Comparison of ENCODE assay signal across 8 cellular contexts in genomic region chr19:34678421-34678820, GRCh38. TPM values are rescaled to one million over a fixed set of nuclear protein-coding genes. Genes with fewer than 3 reads are reported as not detected.
DNase-seq lines count a peak whose midpoint lies in the region; ATAC-seq, FAIRE-seq and TF ChIP-seq lines count a peak whose summit lies in the region.

No MANE protein-coding gene starts in this region.

- H3K27me3 ChIP-seq in keratinocyte (ENCODE audit: control insufficient read depth, extremely low read depth, insufficient read depth, low read length) (no peaks in the 10 kb centered on the region), testis (no peaks in the 10 kb centered on the region)

- 31 to 48% methylated on average over 10 of the region's 10 CpGs for WGBS in testis, 2 donors

- peaks cover 9% of the 10 kb centered on the region for H3K4me1 ChIP-seq in keratinocyte (ENCODE audit: control insufficient read depth, extremely low read depth, insufficient read depth, low read length)
- H3K4me1 ChIP-seq in testis, result no peaks in the 10 kb centered on the region

- no peak for DNase-seq in activated CD4-positive, alpha-beta T cell treated with anti-CD3 and anti-CD28 coated beads, Interleukin-2, amount 10 ng/mL, durations not matched to agents 7 days and 5 days
- no peak for DNase-seq in activated CD4-positive, alpha-beta T cell treated with anti-CD3 and anti-CD28 coated beads, Interleukin-2, amount 50 U/mL, for 4 hours
- DNase-seq in keratinocyte (ENCODE audit: low read depth, low spot score) (no peak), testis (no peak), GM03348 (ENCODE audit: low spot score) (no peak)

- H3K27ac ChIP-seq in keratinocyte (ENCODE audit: control insufficient read depth, insufficient read depth, low read length) (no peak overlapping the region), testis (peak overlapping the region in 1 of 2 donors; percentile 95)

- H3K36me3 ChIP-seq in keratinocyte (ENCODE audit: control insufficient read depth in 2 of 2, extremely low read depth in 1 of 2, insufficient read depth in 2 of 2, low read length in 2 of 2) (peaks cover 8 to 22% of the 10 kb centered on the region in 2 experiments), testis (ENCODE audit: low read depth, missing control alignments) (no peaks in the 10 kb centered on the region)

- H3K4me2 ChIP-seq in keratinocyte (ENCODE audit: control insufficient read depth, extremely low read depth, insufficient read depth, low read depth, low read length), result peak overlapping the region; percentile 86

- H3K9me3 Mint-ChIP-seq in activated CD4-positive, alpha-beta T cell treated with anti-CD3 and anti-CD28 coated beads, Interleukin-2, amount 10 ng/mL, durations not matched to agents 7 days and 5 days, result peaks cover 30% of the 10 kb centered on the region
- peaks cover 15% of the 10 kb centered on the region for H3K9me3 Mint-ChIP-seq in activated T-helper 17 cell treated with anti-CD3 and anti-CD28 coated beads, Interleukin-2, amount 50 U/mL, for 72 hours

- H3K27ac Mint-ChIP-seq in activated CD4-positive, alpha-beta T cell treated with anti-CD3 and anti-CD28 coated beads, Interleukin-2, amount 10 ng/mL, durations not matched to agents 7 days and 5 days, result peak overlapping the region; percentile 85
- peak overlapping the region; percentile 96 for H3K27ac Mint-ChIP-seq in activated T-helper 17 cell treated with anti-CD3 and anti-CD28 coated beads, Interleukin-2, amount 50 U/mL, for 72 hours

- CTCF ChIA-PET in activated CD4-positive, alpha-beta T cell treated with anti-CD3 and anti-CD28 coated beads, Interleukin-2, amount 10 ng/mL, durations not matched to agents 7 days and 5 days (lab: Charles Lee), result interaction anchor here (0.9 to 2.0 kb wide), 4 partner anchors 10 to 1518 kb away, joined by 3 to 10 read pairs (median 6); partner anchors contain the start of gene ZNF181

- H3K36me3 Mint-ChIP-seq in activated CD4-positive, alpha-beta T cell treated with anti-CD3 and anti-CD28 coated beads, Interleukin-2, amount 10 ng/mL, durations not matched to agents 7 days and 5 days (ENCODE audit: low read depth), result peaks cover 63% of the 10 kb centered on the region
- H3K36me3 Mint-ChIP-seq in activated T-helper 17 cell treated with anti-CD3 and anti-CD28 coated beads, Interleukin-2, amount 50 U/mL, for 72 hours (ENCODE audit: low read depth), result peaks cover 68% of the 10 kb centered on the region

- TF ChIP-seq POLR2A in testis (IDR thresholded peaks at IDR 0.05), result no peak

- POLR2A ChIA-PET in activated CD4-positive, alpha-beta T cell treated with anti-CD3 and anti-CD28 coated beads, Interleukin-2, amount 10 ng/mL, durations not matched to agents 7 days and 5 days (lab: Charles Lee), result interaction anchor here (1.4 kb wide), 1 partner anchor 55 kb away, joined by 4 read pairs; the partner anchor contains the start of gene ZNF181

- H3K9me1 ChIP-seq in keratinocyte (ENCODE audit: control insufficient read depth, extremely low read depth, insufficient read depth, low read length), result no peaks in the 10 kb centered on the region

- peaks cover 5% of the 10 kb centered on the region for H3K9me3 ChIP-seq in keratinocyte (ENCODE audit: control insufficient read depth, low read depth, low read length)
- H3K9me3 ChIP-seq in testis, result no peaks in the 10 kb centered on the region

- peak overlapping the region; percentile 84 for H3K4me3 Mint-ChIP-seq in activated CD4-positive, alpha-beta T cell treated with anti-CD3 and anti-CD28 coated beads, Interleukin-2, amount 10 ng/mL, durations not matched to agents 7 days and 5 days
- H3K4me3 Mint-ChIP-seq in activated T-helper 17 cell treated with anti-CD3 and anti-CD28 coated beads, Interleukin-2, amount 50 U/mL, for 72 hours, result peak overlapping the region; percentile 89

- intact Hi-C loops in testis (cut with DNase I; ENCODE audit: low total_unique reads), result loop anchor here (5.0 kb wide), 1 partner anchor 54 kb away; the partner anchor contains the start of gene ZNF181

- no peak overlapping the region for H2AFZ ChIP-seq in keratinocyte (ENCODE audit: control insufficient read depth, low read length)

- peak overlapping the region; percentile 92 for H3K9ac ChIP-seq in keratinocyte (ENCODE audit: control insufficient read depth, extremely low read depth, insufficient read depth, low read length)

- H3K4me3 ChIP-seq in keratinocyte (ENCODE audit: control insufficient read depth in 2 of 3, extremely low read depth in 1 of 3, insufficient read depth in 2 of 3, low read depth in 1 of 3, low read length in 3 of 3) (peak overlapping the region; percentile 85 to 89 (median 87)), testis (peak overlapping the region; percentile 78 to 83)

- no peaks in the 10 kb centered on the region for H3K27me3 Mint-ChIP-seq in activated CD4-positive, alpha-beta T cell treated with anti-CD3 and anti-CD28 coated beads, Interleukin-2, amount 10 ng/mL, durations not matched to agents 7 days and 5 days
- no peaks in the 10 kb centered on the region for H3K27me3 Mint-ChIP-seq in activated T-helper 17 cell treated with anti-CD3 and anti-CD28 coated beads, Interleukin-2, amount 50 U/mL, for 72 hours

- no peak for FAIRE-seq in keratinocyte (lab: Jason Lieb, UNC)

- TF ChIP-seq CTCF in keratinocyte (optimal IDR thresholded peaks at IDR 0.05 in 1 of 3, IDR thresholded peaks at IDR 0.05 in 1 of 3, conservative IDR thresholded peaks at IDR 0.05 in 1 of 3; ENCODE audit: extremely low read depth in 1 of 3, insufficient read depth in 2 of 3, low read length in 3 of 3), result no peak
- TF ChIP-seq CTCF in testis (IDR thresholded peaks at IDR 0.05), result no peak

- H3K79me2 ChIP-seq in keratinocyte (ENCODE audit: control insufficient read depth, insufficient read depth, low read length), result peaks cover 14% of the 10 kb centered on the region

- ATAC-seq in activated T-helper 17 cell treated with anti-CD3 and anti-CD28 coated beads, Interleukin-2, amount 50 U/mL, for 72 hours (replicated peaks), result no peak
- ATAC-seq in HG03025 (IDR thresholded peaks at IDR 0.05; ENCODE audit: low FRiP score, unreplicated experiment), result no peak
- ATAC-seq in GM18502 (IDR thresholded peaks at IDR 0.05; ENCODE audit: poor library complexity, unreplicated experiment), result no peak

- no peaks in the 10 kb centered on the region for H4K20me1 ChIP-seq in keratinocyte (ENCODE audit: control insufficient read depth, extremely low read depth, insufficient read depth, low read length)

- dilution Hi-C loops in keratinocyte (cut with MboI; ENCODE audit: extremely low pct_ligation_motif_present, low sequenced_read_pairs), result no loop called here

- H3K4me1 Mint-ChIP-seq in activated CD4-positive, alpha-beta T cell treated with anti-CD3 and anti-CD28 coated beads, Interleukin-2, amount 10 ng/mL, durations not matched to agents 7 days and 5 days, result peaks cover 29% of the 10 kb centered on the region
- H3K4me1 Mint-ChIP-seq in activated T-helper 17 cell treated with anti-CD3 and anti-CD28 coated beads, Interleukin-2, amount 50 U/mL, for 72 hours, result peaks cover 10% of the 10 kb centered on the region

RNA-seq across cellular contexts. Expression of gene ZNF302, which starts 0.9 kb away (rescaled TPM):
- total RNA-seq in activated CD4-positive, alpha-beta T cell treated with anti-CD3 and anti-CD28 coated beads, Interleukin-2, amount 10 ng/mL, durations not matched to agents 7 days and 5 days, result 10 to 100 TPM; 23.1 to 24.3 TPM
- 10 to 100 TPM in 1 of 2 donors, 1 to 10 TPM in 1; 7.7 to 11.7 TPM for total RNA-seq in activated T-helper 17 cell treated with anti-CD3 and anti-CD28 coated beads, Interleukin-2, amount 50 U/mL, for 72 hours
- polyA plus RNA-seq in keratinocyte (6.4 to 14.1 TPM (median 13.4 TPM) in 3 replicates), testis (ENCODE audit: insufficient read depth, low read depth, low replicate concordance) (24.1 TPM)
- polyA plus RNA-seq in keratinocyte (2011; ENCODE audit: low read depth), result 2.5 TPM
- polyA plus RNA-seq in keratinocyte (2011; cell fraction: cytosol; rRNA removed), result 3.1 and 5.8 TPM in 2 replicates
- polyA plus RNA-seq in keratinocyte (2011; cell fraction: nucleus; rRNA removed), result 31.5 and 41.6 TPM in 2 replicates
- polyA plus RNA-seq in keratinocyte (2012; ENCODE audit: low replicate concordance), result 6.2 and 9.3 TPM in 2 replicates
- polyA minus RNA-seq in keratinocyte, result 1.3 to 10.2 TPM (median 8.6 TPM) in 3 replicates
- 3.1 TPM for polyA minus RNA-seq in keratinocyte (2011; cell fraction: cytosol; rRNA and poly(A)+ RNA removed)
- 7.7 and 9.4 TPM in 2 replicates for polyA minus RNA-seq in keratinocyte (2011; cell fraction: nucleus; rRNA and poly(A)+ RNA removed)
- 10 to 100 TPM; 36.7 to 50.8 TPM for total RNA-seq in testis

RNA-seq across cellular contexts. Expression of gene SCGB2B2, which starts 1.5 kb away (rescaled TPM):
- total RNA-seq in activated CD4-positive, alpha-beta T cell treated with anti-CD3 and anti-CD28 coated beads, Interleukin-2, amount 10 ng/mL, durations not matched to agents 7 days and 5 days, result under 1 TPM; 0.35 to 0.65 TPM
- total RNA-seq in activated T-helper 17 cell treated with anti-CD3 and anti-CD28 coated beads, Interleukin-2, amount 50 U/mL, for 72 hours, result under 1 TPM; 0.35 to 0.71 TPM
- 0.04 to 0.14 TPM (median 0.10 TPM) in 3 replicates for polyA plus RNA-seq in keratinocyte
- not detected for polyA plus RNA-seq in keratinocyte (2011; ENCODE audit: low read depth)
- polyA plus RNA-seq in keratinocyte (2011; cell fraction: cytosol; rRNA removed), result 0.03 TPM in 1 of 2 replicates, not detected in the other
- 0.64 and 0.84 TPM in 2 replicates for polyA plus RNA-seq in keratinocyte (2011; cell fraction: nucleus; rRNA removed)
- polyA plus RNA-seq in keratinocyte (2012; ENCODE audit: low replicate concordance), result not detected in 2 replicates
- 0.22 to 0.23 TPM in 2 of 3 replicates, not detected in the other for polyA minus RNA-seq in keratinocyte
- polyA minus RNA-seq in keratinocyte (2011; cell fraction: cytosol; rRNA and poly(A)+ RNA removed), result not detected
- polyA minus RNA-seq in keratinocyte (2011; cell fraction: nucleus; rRNA and poly(A)+ RNA removed), result 0.42 and 1.6 TPM in 2 replicates
- total RNA-seq in testis, result 1 to 10 TPM; 3.3 to 4.4 TPM
- polyA plus RNA-seq in testis (ENCODE audit: insufficient read depth, low read depth, low replicate concordance), result 1.5 TPM

RNA-seq across cellular contexts. Expression of gene ZNF181, which starts 55.6 kb away (rescaled TPM):
- total RNA-seq in activated CD4-positive, alpha-beta T cell treated with anti-CD3 and anti-CD28 coated beads, Interleukin-2, amount 10 ng/mL, durations not matched to agents 7 days and 5 days, result 1 to 10 TPM; 6.1 to 6.5 TPM
- total RNA-seq in activated T-helper 17 cell treated with anti-CD3 and anti-CD28 coated beads, Interleukin-2, amount 50 U/mL, for 72 hours, result 1 to 10 TPM; 2.4 to 2.6 TPM
- 2.9 to 4.5 TPM (median 4.0 TPM) in 3 replicates for polyA plus RNA-seq in keratinocyte
- polyA plus RNA-seq in keratinocyte (2011; ENCODE audit: low read depth), result 3.7 TPM
- polyA plus RNA-seq in keratinocyte (2011; cell fraction: cytosol; rRNA removed), result 2.0 and 2.9 TPM in 2 replicates
- 5.9 and 8.3 TPM in 2 replicates for polyA plus RNA-seq in keratinocyte (2011; cell fraction: nucleus; rRNA removed)
- polyA plus RNA-seq in keratinocyte (2012; ENCODE audit: low replicate concordance), result 2.3 and 3.0 TPM in 2 replicates
- 0.39 to 2.0 TPM (median 2.0 TPM) in 3 replicates for polyA minus RNA-seq in keratinocyte
- 1.2 TPM for polyA minus RNA-seq in keratinocyte (2011; cell fraction: cytosol; rRNA and poly(A)+ RNA removed)
- 2.0 and 4.0 TPM in 2 replicates for polyA minus RNA-seq in keratinocyte (2011; cell fraction: nucleus; rRNA and poly(A)+ RNA removed)
- 10 to 100 TPM; 16.1 to 18.5 TPM for total RNA-seq in testis
- polyA plus RNA-seq in testis (ENCODE audit: insufficient read depth, low read depth, low replicate concordance), result 10.7 TPM
